Comparison of ENCODE assay signal across 37 cellular contexts in the genomic region with DNA sequence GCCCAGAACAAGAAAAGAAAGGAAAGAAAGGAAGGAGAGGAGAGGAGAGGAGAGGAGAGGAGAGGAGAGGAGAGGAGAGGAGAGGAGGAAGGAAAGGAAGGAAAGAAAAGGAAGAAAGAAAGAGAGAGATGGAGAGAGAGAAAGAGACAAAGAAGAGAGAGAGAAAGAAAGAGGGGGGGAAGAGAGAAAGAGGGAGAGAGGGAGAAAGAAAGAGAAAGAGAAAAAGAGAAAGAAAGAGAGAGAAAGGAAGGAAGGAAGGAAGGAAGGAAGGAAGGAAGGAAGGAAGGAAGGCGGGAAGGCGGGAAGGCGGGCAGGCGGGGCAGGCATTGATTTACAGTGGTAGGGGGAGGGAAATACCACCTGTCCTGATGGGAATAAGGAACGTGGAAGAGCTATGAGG.
"Had no signal": no experiment of that assay in that cellular context is flagged by ENCODE, and none has a peak within 500 bp of the region (broad histone marks: within the 10 kb centered on the region; RNA-seq: fewer than 3 reads in every experiment).

No MANE protein-coding gene starts in this region.

- H3K4me3 Mint-ChIP-seq: activated CD4-positive, alpha-beta memory T cell treated with anti-CD3 and anti-CD28 coated beads, Interleukin-2, amount 10 ng/mL, durations not matched to agents 7 days and 5 days; activated CD4-positive, alpha-beta T cell treated with anti-CD3 and anti-CD28 coated beads for 36 hours; activated CD4-positive, alpha-beta T cell treated with anti-CD3 and anti-CD28 coated beads, Interleukin-2, amount 10 ng/mL, durations not matched to agents 7 days and 5 days; activated CD8-positive, alpha-beta memory T cell treated with anti-CD3 and anti-CD28 coated beads, Interleukin-2, amount 10 ng/mL, durations not matched to agents 7 days and 5 days; activated CD8-positive, alpha-beta T cell treated with anti-CD3 and anti-CD28 coated beads, Interleukin-2, amount 10 ng/mL, durations not matched to agents 7 days and 5 days; activated naive CD4-positive, alpha-beta T cell treated with anti-CD3 and anti-CD28 coated beads, Interleukin-2, amount 10 ng/mL, durations not matched to agents 7 days and 5 days; activated naive CD4-positive, alpha-beta T cell treated with anti-CD3 and anti-CD28 coated beads, Interleukin-2, amount 50 U/mL, for 24 hours; activated naive CD8-positive, alpha-beta T cell; activated T-cell treated with anti-CD3 and anti-CD28 coated beads, Interleukin-2, amount 50 U/mL, for 24 hours; brain; central memory CD8-positive, alpha-beta T cell; T-helper 1 cell treated with Interleukin-12 subunit alpha and Interleukin-12 subunit beta and Interleukin-4 antibody, amounts not matched to agents 30 μg/mL and 1 μg/mL, for 36 hours; T-helper 2 cell treated with Interferon-gamma antibody and Interleukin-4, amounts not matched to agents 5 μg/mL and 100 μg/mL, for 36 hours had no signal

- H3K4me3 ChIP-seq: ascending aorta, cardiac muscle cell had no signal

- H3K9me3 ChIP-seq: ascending aorta had no signal

- H3K27ac Mint-ChIP-seq: activated CD4-positive, alpha-beta memory T cell treated with anti-CD3 and anti-CD28 coated beads, Interleukin-2, amount 10 ng/mL, durations not matched to agents 7 days and 5 days; activated CD4-positive, alpha-beta T cell treated with anti-CD3 and anti-CD28 coated beads for 36 hours; activated CD4-positive, alpha-beta T cell treated with anti-CD3 and anti-CD28 coated beads, Interleukin-2, amount 10 ng/mL, durations not matched to agents 7 days and 5 days; activated CD8-positive, alpha-beta memory T cell treated with anti-CD3 and anti-CD28 coated beads, Interleukin-2, amount 10 ng/mL, durations not matched to agents 7 days and 5 days; activated CD8-positive, alpha-beta T cell treated with anti-CD3 and anti-CD28 coated beads, Interleukin-2, amount 10 ng/mL, durations not matched to agents 7 days and 5 days; activated naive CD4-positive, alpha-beta T cell treated with anti-CD3 and anti-CD28 coated beads, Interleukin-2, amount 10 ng/mL, durations not matched to agents 7 days and 5 days; activated naive CD4-positive, alpha-beta T cell treated with anti-CD3 and anti-CD28 coated beads, Interleukin-2, amount 50 U/mL, for 24 hours; activated naive CD8-positive, alpha-beta T cell; activated T-cell treated with anti-CD3 and anti-CD28 coated beads, Interleukin-2, amount 50 U/mL, for 24 hours; activated T-helper 2 cell treated with anti-CD3 and anti-CD28 coated beads, Interferon-gamma antibody, Interleukin-2, Interleukin-4, amounts not matched to agents 10 μg/mL and 5 μg/mL and 100 μg/mL, durations not matched to agents 14 hours and 24 hours and 36 hours; brain; T-helper 1 cell treated with Interleukin-12 subunit alpha and Interleukin-12 subunit beta and Interleukin-4 antibody, amounts not matched to agents 30 μg/mL and 1 μg/mL, for 36 hours; T-helper 2 cell treated with Interferon-gamma antibody and Interleukin-4, amounts not matched to agents 5 μg/mL and 100 μg/mL, for 36 hours had no signal

- H3K27me3 Mint-ChIP-seq: activated CD4-positive, alpha-beta memory T cell treated with anti-CD3 and anti-CD28 coated beads, Interleukin-2, amount 10 ng/mL, durations not matched to agents 7 days and 5 days; activated CD4-positive, alpha-beta T cell treated with anti-CD3 and anti-CD28 coated beads for 36 hours; activated CD4-positive, alpha-beta T cell treated with anti-CD3 and anti-CD28 coated beads, Interleukin-2, amount 10 ng/mL, durations not matched to agents 7 days and 5 days; activated CD8-positive, alpha-beta memory T cell treated with anti-CD3 and anti-CD28 coated beads, Interleukin-2, amount 10 ng/mL, durations not matched to agents 7 days and 5 days; activated naive CD4-positive, alpha-beta T cell treated with anti-CD3 and anti-CD28 coated beads, Interleukin-2, amount 10 ng/mL, durations not matched to agents 7 days and 5 days; activated naive CD4-positive, alpha-beta T cell treated with anti-CD3 and anti-CD28 coated beads, Interleukin-2, amount 50 U/mL, for 24 hours; activated naive CD8-positive, alpha-beta T cell; activated T-cell treated with anti-CD3 and anti-CD28 coated beads, Interleukin-2, amount 50 U/mL, for 24 hours; central memory CD8-positive, alpha-beta T cell had no signal

- H3K4me1 ChIP-seq: ascending aorta had no signal

- DNase-seq: activated CD4-positive, alpha-beta memory T cell treated with anti-CD3 and anti-CD28 coated beads, Interleukin-2, amount 10 ng/mL, durations not matched to agents 7 days and 5 days; activated CD4-positive, alpha-beta T cell treated with anti-CD3 and anti-CD28 coated beads for 1 hour; activated CD4-positive, alpha-beta T cell treated with anti-CD3 and anti-CD28 coated beads for 36 hours; activated CD4-positive, alpha-beta T cell treated with anti-CD3 and anti-CD28 coated beads for 48 hours; activated CD4-positive, alpha-beta T cell treated with anti-CD3 and anti-CD28 coated beads, Interleukin-2, amount 10 ng/mL, durations not matched to agents 7 days and 5 days; activated CD4-positive, alpha-beta T cell treated with anti-CD3 and anti-CD28 coated beads, Interleukin-2, amount 50 U/mL, for 48 hours; activated CD4-positive, CD25-positive, alpha-beta regulatory T cell; activated CD8-positive, alpha-beta memory T cell treated with anti-CD3 and anti-CD28 coated beads for 24 hours; activated CD8-positive, alpha-beta memory T cell treated with anti-CD3 and anti-CD28 coated beads, Interleukin-2, amount 10 ng/mL, durations not matched to agents 7 days and 5 days; activated CD8-positive, alpha-beta memory T cell treated with anti-CD3 and anti-CD28 coated beads, Interleukin-2, amount 50 U/mL, for 48 hours; activated CD8-positive, alpha-beta T cell treated with anti-CD3 and anti-CD28 coated beads, Interleukin-2, amount 10 ng/mL, durations not matched to agents 7 days and 5 days; activated effector memory CD4-positive, alpha-beta T cell treated with Interleukin-2 at 50 U/mL for 16 hours; activated gamma-delta T cell; activated naive CD4-positive, alpha-beta T cell treated with anti-CD3 and anti-CD28 coated beads, Interleukin-2, amount 10 ng/mL, durations not matched to agents 7 days and 5 days; activated naive CD4-positive, alpha-beta T cell treated with Interleukin-2 at 50 U/mL for 16 hours; activated T-cell treated with anti-CD3 and anti-CD28 coated beads, Interleukin-2, amount 50 U/mL, for 24 hours; activated T-cell treated with anti-CD3 and anti-CD28 coated beads, Interleukin-2, amount 50 U/mL, for 48 hours; amygdala; anterior cingulate cortex; caudate nucleus; cerebellar nuclear complex; T-helper 1 cell; T-helper 2 cell; T-helper 9 cell had no signal

- H3K27ac ChIP-seq: ascending aorta, cardiac muscle cell, VCaP had no signal

- H3K36me3 ChIP-seq: ascending aorta, cardiac muscle cell had no signal

- FAIRE-seq: bronchial epithelial cell, TTC549 had no signal

- H3K9me3 Mint-ChIP-seq: activated CD4-positive, alpha-beta memory T cell treated with anti-CD3 and anti-CD28 coated beads, Interleukin-2, amount 10 ng/mL, durations not matched to agents 7 days and 5 days; activated naive CD4-positive, alpha-beta T cell treated with anti-CD3 and anti-CD28 coated beads, Interleukin-2, amount 10 ng/mL, durations not matched to agents 7 days and 5 days; activated naive CD4-positive, alpha-beta T cell treated with anti-CD3 and anti-CD28 coated beads, Interleukin-2, amount 50 U/mL, for 24 hours; activated T-cell treated with anti-CD3 and anti-CD28 coated beads, Interleukin-2, amount 50 U/mL, for 24 hours; activated T-helper 2 cell treated with anti-CD3 and anti-CD28 coated beads, Interferon-gamma antibody, Interleukin-2, Interleukin-4, amounts not matched to agents 10 μg/mL and 5 μg/mL and 100 μg/mL, durations not matched to agents 14 hours and 24 hours and 36 hours; brain; central memory CD8-positive, alpha-beta T cell; T-helper 1 cell treated with Interleukin-12 subunit alpha and Interleukin-12 subunit beta and Interleukin-4 antibody, amounts not matched to agents 30 μg/mL and 1 μg/mL, for 36 hours; T-helper 2 cell treated with Interferon-gamma antibody and Interleukin-4, amounts not matched to agents 5 μg/mL and 100 μg/mL, for 36 hours had no signal

- ATAC-seq: activated CD4-positive, alpha-beta T cell treated with anti-CD3 and anti-CD28 coated beads for 36 hours; activated CD4-positive, CD25-positive, alpha-beta regulatory T cell treated with anti-CD3 and anti-CD28 coated beads, Interleukin-2, amount 50 U/mL, for 24 hours; activated CD8-positive, alpha-beta memory T cell treated with anti-CD3 and anti-CD28 coated beads, Interleukin-2, amount 10 ng/mL, durations not matched to agents 7 days and 5 days; activated CD8-positive, alpha-beta T cell treated with anti-CD3 and anti-CD28 coated beads, Interleukin-2, amount 10 ng/mL, durations not matched to agents 7 days and 5 days had no signal

- H3K27me3 ChIP-seq: ascending aorta, cardiac muscle cell had no signal
